Comparison of ENCODE assay signal across 14 cellular contexts in the genomic region with DNA sequence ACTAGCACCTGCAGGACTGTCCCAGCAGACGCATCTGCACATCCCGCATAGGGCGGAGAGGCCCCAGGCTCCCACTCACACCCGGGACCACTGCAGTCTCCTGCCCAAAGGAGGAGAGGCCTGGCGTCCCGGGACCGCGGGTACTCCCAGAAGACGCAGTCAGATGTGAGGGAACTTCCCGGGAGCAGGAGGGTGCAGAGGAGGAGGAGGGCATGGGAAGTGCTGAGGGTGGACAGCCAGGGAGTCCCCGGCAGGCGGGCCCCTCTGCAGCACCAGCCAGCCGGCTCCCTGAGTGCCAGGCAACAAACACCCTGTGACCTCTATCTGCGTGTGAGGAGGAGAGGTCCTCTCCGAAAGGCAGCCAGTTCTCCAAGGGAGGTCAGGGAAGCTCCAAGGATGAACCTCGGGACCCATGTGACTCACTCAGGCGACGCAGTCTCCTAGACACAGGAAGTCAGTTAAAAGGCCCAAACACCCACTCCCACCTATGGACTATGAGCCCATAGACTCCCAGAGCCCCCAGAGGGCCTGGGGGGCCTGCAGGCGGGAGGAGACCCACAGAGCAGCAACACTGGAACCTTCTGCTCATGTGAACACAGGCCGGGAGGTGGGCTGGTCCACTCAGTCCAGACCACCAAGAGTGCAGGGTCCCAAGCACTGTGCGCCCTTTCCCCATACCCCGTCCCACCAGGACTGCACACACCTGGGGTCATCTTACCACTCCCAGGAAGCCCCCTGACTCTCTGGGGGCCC. TPM values are rescaled to one million over a fixed set of nuclear protein-coding genes. Genes with fewer than 3 reads are reported as not detected.
DNase-seq lines count a peak whose midpoint lies in the region; ATAC-seq and TF ChIP-seq lines count a peak whose summit lies in the region.
"Had no signal": no experiment of that assay in that cellular context is flagged by ENCODE, and none has a peak within 500 bp of the region (broad histone marks: within the 10 kb centered on the region; RNA-seq: fewer than 3 reads in every experiment).

No MANE protein-coding gene starts in this region.

- H3K27me3 ChIP-seq in PC-3 (ENCODE audit: low read length), result no peaks in the 10 kb centered on the region
- H3K27me3 ChIP-seq in lower lobe of right lung (ENCODE audit: low read depth), result peaks cover 20% of the 10 kb centered on the region
- H3K27me3 ChIP-seq in testis, result no peaks in the 10 kb centered on the region
- H3K27me3 ChIP-seq in BE2C, result peaks cover 19% of the 10 kb centered on the region
- H3K27me3 ChIP-seq: foreskin keratinocyte had no signal

- no peak overlapping the region for H2AFZ ChIP-seq in PC-3 (ENCODE audit: low read length)

- H3K4me3 ChIP-seq in PC-3 (ENCODE audit: low read length) (no peak overlapping the region), choroid plexus epithelial cell (ENCODE audit: low read depth, low read length) (no peak overlapping the region), lower lobe of right lung (no peak overlapping the region), testis (no peak overlapping the region), BE2C (ENCODE audit: low read depth, low read length) (no peak overlapping the region)
- H3K4me3 ChIP-seq: left lung had no signal

- POLR2A ChIA-PET in PC-3 (lab: Charles Lee; ENCODE audit: unreplicated experiment), result interaction anchor here (0.6 kb wide), 1 partner anchor 10 kb away, joined by 7 read pairs; no protein-coding TSS in a partner anchor

- peaks cover 23% of the 10 kb centered on the region for H3K36me3 ChIP-seq in PC-3 (ENCODE audit: low read depth, low read length)
- H3K36me3 ChIP-seq in lower lobe of right lung, result no peaks in the 10 kb centered on the region
- no peaks in the 10 kb centered on the region for H3K36me3 ChIP-seq in testis (ENCODE audit: low read depth, missing control alignments)
- no peaks in the 10 kb centered on the region for H3K36me3 ChIP-seq in BE2C
- H3K36me3 ChIP-seq: left lung had no signal

- no peak overlapping the region for H3K9ac ChIP-seq in PC-3 (ENCODE audit: low read length)

- DNase-seq in PC-3 (no peak), choroid plexus epithelial cell (ENCODE audit: low read depth) (peak; percentile 44), lower lobe of right lung (peak; percentile 25), testis (peak; percentile 9), KG1 (lab: John Stamatoyannopoulos, UW) (no peak), NCI-H1105 treated with DMSO at 0.1 percent for 48 hours (lab: John Stamatoyannopoulos, UW) (no peak), BE2C (no peak)
- DNase-seq: activated CD4-positive, alpha-beta T cell treated with anti-CD3 and anti-CD28 coated beads for 4 hours; activated naive CD4-positive, alpha-beta T cell treated with Interleukin-2 at 50 U/mL for 16 hours; Calu3; foreskin keratinocyte; retina; SW 1271 had no signal

- intact Hi-C loops in PC-3 (cut with micrococcal nuclease) (loop anchor here (10.0 kb wide), 1 partner anchor 1065 kb away; the partner anchor contains the start of gene TMEM18), lower lobe of right lung (cut with DNase I) (no loop called here), testis (cut with DNase I; ENCODE audit: low total_unique reads) (no loop called here)

- TF ChIP-seq POLR2A in testis (IDR thresholded peaks at IDR 0.05), result no peak

- peaks cover 65% of the 10 kb centered on the region for H3K4me1 ChIP-seq in PC-3 (ENCODE audit: insufficient read depth, low read length)
- peaks cover 31% of the 10 kb centered on the region for H3K4me1 ChIP-seq in lower lobe of right lung
- H3K4me1 ChIP-seq in testis, result no peaks in the 10 kb centered on the region
- no peaks in the 10 kb centered on the region for H3K4me1 ChIP-seq in BE2C

- H3K27ac ChIP-seq in PC-3 (ENCODE audit: low read length) (peak overlapping the region; percentile 26), lower lobe of right lung (no peak overlapping the region), testis (no peak overlapping the region)
- H3K27ac ChIP-seq: foreskin keratinocyte had no signal

- TF ChIP-seq CTCF in PC-3 (conservative IDR thresholded peaks at IDR 0.05; ENCODE audit: low read depth, low read length) (no peak), choroid plexus epithelial cell (conservative IDR thresholded peaks at IDR 0.05; ENCODE audit: low read depth, low read length) (no peak), lower lobe of right lung (IDR thresholded peaks at IDR 0.05) (no peak), testis (IDR thresholded peaks at IDR 0.05) (no peak), BE2C (IDR thresholded peaks at IDR 0.05; ENCODE audit: low read depth, low read length) (no peak)

- CTCF ChIA-PET in PC-3 (lab: Charles Lee), result interaction anchor here (0.8 kb wide), 1 partner anchor 65 kb away, joined by 4 read pairs; no protein-coding TSS in a partner anchor

- no peak for ATAC-seq in PC-3
- ATAC-seq in lower lobe of right lung, result no peak
- ATAC-seq: foreskin keratinocyte, left lung had no signal

- H3K9me2 ChIP-seq in PC-3 (replicated peaks; ENCODE audit: low read length), result no peaks in the 10 kb centered on the region

- peaks cover 7% of the 10 kb centered on the region for H3F3A ChIP-seq in PC-3 (ENCODE audit: low read length, unreplicated experiment)

- no TSS peak for BruUV-seq in PC-3 (replicated peaks; lab: Mats Ljungman, UMichigan)

- 82 to 87% methylated on average over 9 to 22 of the region's 22 CpGs for WGBS in testis, 2 donors

- no peaks in the 10 kb centered on the region; the same call in 1 of the 2 replicates for H4K20me1 ChIP-seq in PC-3 (ENCODE audit: low read length)

- peaks cover 94% of the 10 kb centered on the region for H3K79me2 ChIP-seq in PC-3 (ENCODE audit: low read length)

- H3K9me3 ChIP-seq in PC-3 (ENCODE audit: low read length), result no peaks in the 10 kb centered on the region
- H3K9me3 ChIP-seq in lower lobe of right lung, result no peaks in the 10 kb centered on the region
- no peaks in the 10 kb centered on the region for H3K9me3 ChIP-seq in testis
- no peaks in the 10 kb centered on the region for H3K9me3 ChIP-seq in BE2C

- H3K4me2 ChIP-seq in PC-3 (ENCODE audit: low read length), result no peak overlapping the region

RNA-seq across cellular contexts. Expression of gene PXDN, which starts 4.2 kb away (rescaled TPM):
- total RNA-seq in PC-3 (2014; rRNA removed) (125 and 155 TPM in 2 replicates), lower lobe of right lung (36.3 TPM), testis (10 to 100 TPM; 33.8 to 41.8 TPM)
- polyA plus RNA-seq in testis (ENCODE audit: insufficient read depth, low read depth, low replicate concordance), result 26.7 TPM
- polyA plus RNA-seq in BE2C (2012; ENCODE audit: insufficient read depth, insufficient read length, low read depth), result 7.4 TPM
- total RNA-seq: Calu3 had no signal

Comparison
In these comparisons a context has a peak if more than half of its experiments do, and no peak if none do; other contexts are left out.
1. DNase-seq: peak in choroid plexus epithelial cell (single experiment), lower lobe of right lung (single experiment) and testis (single experiment); none in PC-3 (single experiment), KG1 (single experiment), NCI-H1105 treated with DMSO at 0.1 percent for 48 hours (single experiment) and BE2C (single experiment).